Comparison of ENCODE assay signal across 15 cellular contexts in genomic region chr20:38127920-38128528, GRCh38. TPM values are rescaled to one million over a fixed set of nuclear protein-coding genes. Genes with fewer than 3 reads are reported as not detected.
DNase-seq lines count a peak whose midpoint lies in the region; ATAC-seq and TF ChIP-seq lines count a peak whose summit lies in the region.
"Had no signal": no experiment of that assay in that cellular context is flagged by ENCODE, and none has a peak within 500 bp of the region (broad histone marks: within the 10 kb centered on the region; RNA-seq: fewer than 3 reads in every experiment).

No MANE protein-coding gene starts in this region.

- CTCF ChIA-PET in Calu3 (lab: Charles Lee): interaction anchor here (1.5 kb wide), 1 partner anchor 93 kb away, joined by 7 read pairs; no protein-coding TSS in a partner anchor

- H3K4me3 Mint-ChIP-seq in Calu3 (ENCODE audit: low read depth, unreplicated experiment): no peak overlapping the region
- no peak overlapping the region for H3K4me3 Mint-ChIP-seq in T-helper 2 cell treated with Interferon-gamma antibody and Interleukin-4, amounts not matched to agents 5 μg/mL and 100 μg/mL, for 36 hours
- H3K4me3 Mint-ChIP-seq: activated CD4-positive, alpha-beta memory T cell treated with anti-CD3 and anti-CD28 coated beads for 36 hours; H9; natural killer cell had no signal

- H3K36me3 Mint-ChIP-seq in Calu3 (ENCODE audit: insufficient read depth, unreplicated experiment): peaks cover 44% of the 10 kb centered on the region
- no peaks in the 10 kb centered on the region for H3K36me3 Mint-ChIP-seq in T-helper 2 cell treated with Interferon-gamma antibody and Interleukin-4, amounts not matched to agents 5 μg/mL and 100 μg/mL, for 36 hours (ENCODE audit: low read depth)
- H3K36me3 Mint-ChIP-seq: activated CD4-positive, alpha-beta memory T cell treated with anti-CD3 and anti-CD28 coated beads for 36 hours; natural killer cell had no signal

- H3K27me3 Mint-ChIP-seq in Calu3 (ENCODE audit: unreplicated experiment): no peaks in the 10 kb centered on the region
- no peaks in the 10 kb centered on the region for H3K27me3 Mint-ChIP-seq in T-helper 2 cell treated with Interferon-gamma antibody and Interleukin-4, amounts not matched to agents 5 μg/mL and 100 μg/mL, for 36 hours (ENCODE audit: low read depth)
- H3K27me3 Mint-ChIP-seq: activated CD4-positive, alpha-beta memory T cell treated with anti-CD3 and anti-CD28 coated beads for 36 hours had no signal

- no TSS peak for BruUV-seq in Calu3 (replicated peaks; lab: Mats Ljungman, UMichigan)

- no peak for ATAC-seq in SK-N-SH treated with all-trans-retinoic acid at 6 μM for 48 hours
- ATAC-seq in GM18870 (IDR thresholded peaks at IDR 0.05; ENCODE audit: unreplicated experiment): no peak
- no peak for ATAC-seq in HG02623 (IDR thresholded peaks at IDR 0.05; ENCODE audit: unreplicated experiment)
- ATAC-seq: GM12878, natural killer cell had no signal

- intact Hi-C loops in Calu3 (cut with micrococcal nuclease; ENCODE audit: unreplicated experiment): loop anchor here (5.0 kb wide), 1 partner anchor 39 kb away; the partner anchor contains the start of gene TGM2
- intact Hi-C loops in posterior vena cava (cut with DNase I): no loop called here

- H3K9me3 Mint-ChIP-seq in Calu3 (ENCODE audit: low read depth, unreplicated experiment): no peaks in the 10 kb centered on the region
- H3K9me3 Mint-ChIP-seq in T-helper 2 cell treated with Interferon-gamma antibody and Interleukin-4, amounts not matched to agents 5 μg/mL and 100 μg/mL, for 36 hours: no peaks in the 10 kb centered on the region
- H3K9me3 Mint-ChIP-seq: activated CD4-positive, alpha-beta memory T cell treated with anti-CD3 and anti-CD28 coated beads for 36 hours; H9; natural killer cell had no signal

- DNase-seq in Calu3 (no peak), islet precursor cell (peak; percentile 43), posterior vena cava (ENCODE audit: low spot score) (peak; percentile 55), NCI-H1930 (lab: John Stamatoyannopoulos, UW) (no peak)
- DNase-seq in T-helper 2 cell treated with Interferon-gamma antibody and Interleukin-4, amounts not matched to agents 5 μg/mL and 100 μg/mL, for 36 hours (ENCODE audit: low spot score): no peak
- DNase-seq: activated CD4-positive, alpha-beta memory T cell treated with anti-CD3 and anti-CD28 coated beads for 36 hours; H9; natural killer cell; NCI-H526 treated with DMSO at 0.1 percent for 48 hours; retina; stimulated activated CD4-positive, alpha-beta T cell treated with anti-CD3 and anti-CD28 coated beads, Interleukin-2, amount 100 ng/mL, for 48 hours had no signal

- peak overlapping the region; percentile 49 for H3K27ac Mint-ChIP-seq in Calu3 (ENCODE audit: unreplicated experiment)
- H3K27ac Mint-ChIP-seq in T-helper 2 cell treated with Interferon-gamma antibody and Interleukin-4, amounts not matched to agents 5 μg/mL and 100 μg/mL, for 36 hours: no peak overlapping the region
- H3K27ac Mint-ChIP-seq: activated CD4-positive, alpha-beta memory T cell treated with anti-CD3 and anti-CD28 coated beads for 36 hours; natural killer cell had no signal

- TF ChIP-seq CTCF in Calu3 (IDR thresholded peaks at IDR 0.05; ENCODE audit: unreplicated experiment): no peak

- peaks cover 50% of the 10 kb centered on the region for H3K4me1 Mint-ChIP-seq in Calu3 (ENCODE audit: low read depth, unreplicated experiment)
- H3K4me1 Mint-ChIP-seq in T-helper 2 cell treated with Interferon-gamma antibody and Interleukin-4, amounts not matched to agents 5 μg/mL and 100 μg/mL, for 36 hours (ENCODE audit: low read depth): peaks cover 4% of the 10 kb centered on the region
- H3K4me1 Mint-ChIP-seq: natural killer cell had no signal

TF ChIP-seq in SK-N-SH treated with all-trans-retinoic acid at 6 μM for 48 hours, 23 proteins besides CTCF, POLR2A, EP300 and RAD21:
- TF ChIP-seq ZFP3 (CRISPR knock-in tag; IDR thresholded peaks at IDR 0.05): peak; percentile 99
- TF ChIP-seq ZFP30 (CRISPR knock-in tag; IDR thresholded peaks at IDR 0.05): no peak
TF ChIP-seq in SK-N-SH treated with all-trans-retinoic acid at 6 μM for 48 hours: peak in this region for 1.

RNA-seq across cellular contexts. Expression of gene TGM2, which starts 37.0 kb away (rescaled TPM):
- total RNA-seq in Calu3 (2022): 261 and 311 TPM in 2 replicates
- total RNA-seq in posterior vena cava: 100 to 1,000 TPM; 442 to 500 TPM
- total RNA-seq: activated CD4-positive, alpha-beta memory T cell treated with anti-CD3 and anti-CD28 coated beads for 36 hours had no signal

Comparison
In these comparisons a context has a peak if more than half of its experiments do, and no peak if none do; other contexts are left out.
1. DNase-seq: peak in islet precursor cell (single experiment) and posterior vena cava (single experiment); none in Calu3 (single experiment), NCI-H1930 (0 of 2) and T-helper 2 cell treated with Interferon-gamma antibody and Interleukin-4, amounts not matched to agents 5 μg/mL and 100 μg/mL, for 36 hours (single experiment).